12 cellular contexts compared by ENCODE assay signal in the genomic region with DNA sequence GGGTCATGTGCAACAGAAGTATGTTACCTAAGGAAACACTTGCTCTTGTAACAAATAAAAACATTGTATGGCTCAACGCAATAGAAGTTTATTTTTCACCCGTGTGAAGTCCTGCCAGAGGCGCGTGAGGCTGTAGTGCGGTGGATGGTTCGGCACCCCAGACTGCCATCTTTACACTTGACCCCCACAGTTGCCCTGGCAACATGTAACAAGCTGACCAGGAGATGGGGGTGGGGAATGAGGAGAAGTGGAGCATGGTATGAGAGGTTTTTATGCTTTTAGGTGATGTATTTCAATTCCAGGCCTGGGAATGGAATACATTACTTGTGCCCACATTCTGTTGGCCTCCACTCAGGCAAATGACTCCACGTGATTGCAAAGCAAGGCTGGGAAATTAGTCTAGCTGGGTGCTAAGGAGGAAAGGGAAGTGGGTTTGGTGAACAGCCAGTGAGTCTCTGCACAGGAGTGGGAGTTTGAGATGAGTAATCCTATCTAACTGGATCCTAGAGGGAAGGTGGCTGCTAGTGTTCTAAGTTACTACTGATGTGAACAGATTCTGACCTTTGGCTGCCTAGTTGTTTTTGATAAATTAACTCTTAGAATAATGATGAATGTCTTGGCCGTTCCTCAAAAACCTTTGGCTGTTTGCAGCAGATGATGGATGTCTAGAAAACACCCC. TPM values are rescaled to one million over a fixed set of nuclear protein-coding genes. Genes with fewer than 3 reads are reported as not detected.
DNase-seq lines count a peak whose midpoint lies in the region; ATAC-seq and TF ChIP-seq lines count a peak whose summit lies in the region.
"Had no signal": no experiment of that assay in that cellular context is flagged by ENCODE, and none has a peak within 500 bp of the region (broad histone marks: within the 10 kb centered on the region; RNA-seq: fewer than 3 reads in every experiment).

No MANE protein-coding gene starts in this region.

- H3K27ac ChIP-seq in CD8-positive, alpha-beta T cell (ENCODE audit: low read depth, low read length), result no peak overlapping the region
- H3K27ac ChIP-seq: KMS-11 had no signal

- H3K27ac Mint-ChIP-seq in CD8-positive, alpha-beta T cell, result no peak overlapping the region

- no peaks in the 10 kb centered on the region for H3K27me3 ChIP-seq in CD8-positive, alpha-beta T cell (ENCODE audit: insufficient read depth, low read length)
- H3K27me3 ChIP-seq: dorsolateral prefrontal cortex, uterus had no signal

- H3K36me3 Mint-ChIP-seq in CD8-positive, alpha-beta T cell, result no peaks in the 10 kb centered on the region

- peak; percentile 85 for DNase-seq in GM03348 (ENCODE audit: low spot score)
- peak; percentile 53 for DNase-seq in NCI-H446 treated with DMSO at 0.1 percent for 48 hours (lab: John Stamatoyannopoulos, UW)
- DNase-seq in choroid plexus epithelial cell (ENCODE audit: low read depth), result peak; percentile 91
- DNase-seq in putamen (ENCODE audit: low spot score), result peak; percentile 54
- DNase-seq in CD8-positive, alpha-beta T cell, result no peak
- no peak for DNase-seq in activated naive CD4-positive, alpha-beta T cell (lab: John Stamatoyannopoulos, UW)
- DNase-seq in NCI-H2196 (lab: John Stamatoyannopoulos, UW; ENCODE audit: unreplicated experiment), result no peak
- DNase-seq: H9, uterus had no signal

- no peaks in the 10 kb centered on the region for H3K36me3 ChIP-seq in CD8-positive, alpha-beta T cell (ENCODE audit: insufficient read depth, low read length)
- H3K36me3 ChIP-seq: uterus had no signal

- ATAC-seq in CD8-positive, alpha-beta T cell, result no peak
- no peak for ATAC-seq in HG03175 (IDR thresholded peaks at IDR 0.05; ENCODE audit: unreplicated experiment)

- H3K9me3 ChIP-seq in CD8-positive, alpha-beta T cell (ENCODE audit: low read length), result no peaks in the 10 kb centered on the region
- H3K9me3 ChIP-seq: uterus had no signal

- H3K9me3 Mint-ChIP-seq in CD8-positive, alpha-beta T cell, result no peaks in the 10 kb centered on the region
- H3K9me3 Mint-ChIP-seq: H9 had no signal

- CTCF ChIA-PET in CD8-positive, alpha-beta T cell (lab: Charles Lee), result interaction anchor here (1.1 kb wide), 1 partner anchor 21 kb away, joined by 3 read pairs; no protein-coding TSS in a partner anchor

- H3K4me1 Mint-ChIP-seq in CD8-positive, alpha-beta T cell (ENCODE audit: low read depth), result no peaks in the 10 kb centered on the region

- intact Hi-C loops in CD8-positive, alpha-beta T cell (cut with DNase I, micrococcal nuclease), result no loop called here

- H3K4me3 Mint-ChIP-seq in CD8-positive, alpha-beta T cell, result no peak overlapping the region
- H3K4me3 Mint-ChIP-seq: H9 had no signal

- POLR2A ChIA-PET in CD8-positive, alpha-beta T cell (lab: Charles Lee), result no interaction called here

- no peak for TF ChIP-seq CTCF in choroid plexus epithelial cell (conservative IDR thresholded peaks at IDR 0.05; ENCODE audit: low read depth, low read length)
- TF ChIP-seq CTCF in CD8-positive, alpha-beta T cell (IDR thresholded peaks at IDR 0.05), result no peak

- H3K4me3 ChIP-seq in choroid plexus epithelial cell (ENCODE audit: low read depth, low read length), result no peak overlapping the region
- no peak overlapping the region for H3K4me3 ChIP-seq in CD8-positive, alpha-beta T cell (ENCODE audit: low read depth, low read length)
- H3K4me3 ChIP-seq: dorsolateral prefrontal cortex, uterus had no signal

- no peaks in the 10 kb centered on the region for H3K27me3 Mint-ChIP-seq in CD8-positive, alpha-beta T cell (ENCODE audit: low read depth)

- H3K4me1 ChIP-seq in CD8-positive, alpha-beta T cell (ENCODE audit: insufficient read depth, low read length), result no peaks in the 10 kb centered on the region

RNA-seq across cellular contexts. Expression of gene GREM1, which starts 33.8 kb away (rescaled TPM):
- not detected for total RNA-seq in CD8-positive, alpha-beta T cell

RNA-seq across cellular contexts. Expression of gene SCG5, which starts 42.5 kb away (rescaled TPM):
- total RNA-seq in CD8-positive, alpha-beta T cell, result not detected

Comparison
In these comparisons a context has a peak if more than half of its experiments do, and no peak if none do; other contexts are left out.
1. DNase-seq: peak in GM03348 (single experiment), NCI-H446 treated with DMSO at 0.1 percent for 48 hours (single experiment), choroid plexus epithelial cell (single experiment) and putamen (single experiment); none in CD8-positive, alpha-beta T cell (0 of 7), activated naive CD4-positive, alpha-beta T cell (0 of 4) and NCI-H2196 (single experiment).